Comparison of ENCODE assay signal across 1 cellular context in the genomic region with DNA sequence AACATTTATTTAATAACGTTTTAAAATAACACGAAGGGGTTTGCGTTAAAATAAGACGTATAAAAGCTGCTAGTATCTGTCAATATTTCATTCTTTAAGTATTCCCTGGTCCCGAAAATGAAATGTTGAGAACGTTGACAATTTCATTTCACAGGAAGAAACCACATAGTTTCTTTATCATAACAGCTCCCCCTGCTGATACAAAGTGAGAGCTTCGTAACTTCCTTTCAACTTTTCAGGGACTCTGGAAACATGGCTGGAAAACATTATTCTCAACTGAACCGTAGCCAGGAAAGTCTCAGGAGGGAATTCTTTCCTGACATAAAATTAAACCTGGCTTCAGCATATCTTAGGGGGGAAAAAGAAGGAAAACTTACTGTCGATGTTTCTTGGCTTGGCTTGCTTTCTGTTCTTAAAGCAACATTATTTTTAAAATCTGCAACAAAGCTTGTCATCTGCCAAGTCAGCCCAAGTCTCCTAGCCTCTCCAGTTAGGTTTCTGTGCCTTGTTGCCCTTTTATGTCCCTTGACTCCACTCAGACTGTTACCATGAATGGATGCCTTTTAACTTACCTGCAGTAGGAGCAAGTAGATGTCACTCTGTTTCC.
TF ChIP-seq lines count a peak whose summit lies in the region.

No MANE protein-coding gene starts in this region.

TF ChIP-seq in GM12878, 131 proteins besides CTCF, POLR2A, EP300 and RAD21 (continued from another document):
- no peak for TF ChIP-seq SP1 (IDR thresholded peaks at IDR 0.05; ENCODE audit: low read depth, low read length)
- no peak for TF ChIP-seq PML (IDR thresholded peaks at IDR 0.05; ENCODE audit: low read length)
- TF ChIP-seq SMC3 (IDR thresholded peaks at IDR 0.05; ENCODE audit: borderline replicate concordance, low read length) = peak; percentile 62; the same call in 1 of the 2 replicates
- no peak for TF ChIP-seq IKZF1 (conservative IDR thresholded peaks at IDR 0.05)
- TF ChIP-seq, protein P1, sequence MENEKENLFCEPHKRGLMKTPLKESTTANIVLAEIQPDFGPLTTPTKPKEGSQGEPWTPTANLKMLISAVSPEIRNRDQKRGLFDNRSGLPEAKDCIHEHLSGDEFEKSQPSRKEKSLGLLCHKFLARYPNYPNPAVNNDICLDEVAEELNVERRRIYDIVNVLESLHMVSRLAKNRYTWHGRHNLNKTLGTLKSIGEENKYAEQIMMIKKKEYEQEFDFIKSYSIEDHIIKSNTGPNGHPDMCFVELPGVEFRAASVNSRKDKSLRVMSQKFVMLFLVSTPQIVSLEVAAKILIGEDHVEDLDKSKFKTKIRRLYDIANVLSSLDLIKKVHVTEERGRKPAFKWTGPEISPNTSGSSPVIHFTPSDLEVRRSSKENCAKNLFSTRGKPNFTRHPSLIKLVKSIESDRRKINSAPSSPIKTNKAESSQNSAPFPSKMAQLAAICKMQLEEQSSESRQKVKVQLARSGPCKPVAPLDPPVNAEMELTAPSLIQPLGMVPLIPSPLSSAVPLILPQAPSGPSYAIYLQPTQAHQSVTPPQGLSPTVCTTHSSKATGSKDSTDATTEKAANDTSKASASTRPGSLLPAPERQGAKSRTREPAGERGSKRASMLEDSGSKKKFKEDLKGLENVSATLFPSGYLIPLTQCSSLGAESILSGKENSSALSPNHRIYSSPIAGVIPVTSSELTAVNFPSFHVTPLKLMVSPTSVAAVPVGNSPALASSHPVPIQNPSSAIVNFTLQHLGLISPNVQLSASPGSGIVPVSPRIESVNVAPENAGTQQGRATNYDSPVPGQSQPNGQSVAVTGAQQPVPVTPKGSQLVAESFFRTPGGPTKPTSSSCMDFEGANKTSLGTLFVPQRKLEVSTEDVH (IDR thresholded peaks at IDR 0.05; ENCODE audit: low read depth, partially characterized antibody) = no peak
- TF ChIP-seq, protein P2, sequence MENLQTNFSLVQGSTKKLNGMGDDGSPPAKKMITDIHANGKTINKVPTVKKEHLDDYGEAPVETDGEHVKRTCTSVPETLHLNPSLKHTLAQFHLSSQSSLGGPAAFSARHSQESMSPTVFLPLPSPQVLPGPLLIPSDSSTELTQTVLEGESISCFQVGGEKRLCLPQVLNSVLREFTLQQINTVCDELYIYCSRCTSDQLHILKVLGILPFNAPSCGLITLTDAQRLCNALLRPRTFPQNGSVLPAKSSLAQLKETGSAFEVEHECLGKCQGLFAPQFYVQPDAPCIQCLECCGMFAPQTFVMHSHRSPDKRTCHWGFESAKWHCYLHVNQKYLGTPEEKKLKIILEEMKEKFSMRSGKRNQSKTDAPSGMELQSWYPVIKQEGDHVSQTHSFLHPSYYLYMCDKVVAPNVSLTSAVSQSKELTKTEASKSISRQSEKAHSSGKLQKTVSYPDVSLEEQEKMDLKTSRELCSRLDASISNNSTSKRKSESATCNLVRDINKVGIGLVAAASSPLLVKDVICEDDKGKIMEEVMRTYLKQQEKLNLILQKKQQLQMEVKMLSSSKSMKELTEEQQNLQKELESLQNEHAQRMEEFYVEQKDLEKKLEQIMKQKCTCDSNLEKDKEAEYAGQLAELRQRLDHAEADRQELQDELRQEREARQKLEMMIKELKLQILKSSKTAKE (IDR thresholded peaks at IDR 0.05; ENCODE audit: low read depth, poor library complexity, severe bottlenecking) = no peak
